In genomic region chr5:121949885-121950284, GRCh38 we compare ENCODE assay signal across 8 cellular contexts. TPM values are rescaled to one million over a fixed set of nuclear protein-coding genes. Genes with fewer than 3 reads are reported as not detected.
DNase-seq lines count a peak whose midpoint lies in the region; ATAC-seq and TF ChIP-seq lines count a peak whose summit lies in the region.

No MANE protein-coding gene starts in this region.

- POLR2A ChIA-PET in activated CD4-positive, alpha-beta memory T cell treated with anti-CD3 and anti-CD28 coated beads for 36 hours (lab: Charles Lee): no interaction called here
- POLR2A ChIA-PET in activated CD4-positive, alpha-beta memory T cell treated with anti-CD3 and anti-CD28 coated beads, Interleukin-2, amount 10 ng/mL, durations not matched to agents 7 days and 5 days (lab: Charles Lee): interaction anchor here (1.1 kb wide), 1 partner anchor 12 kb away, joined by 3 read pairs; the partner anchor contains the start of gene SRFBP1

- DNase-seq in activated CD4-positive, alpha-beta memory T cell treated with anti-CD3 and anti-CD28 coated beads for 36 hours: peak; percentile 9
- no peak for DNase-seq in activated CD4-positive, alpha-beta memory T cell treated with anti-CD3 and anti-CD28 coated beads, Interleukin-2, amount 10 ng/mL, durations not matched to agents 7 days and 5 days
- DNase-seq in H9 (peak; percentile 27), NCI-H2029 treated with DMSO at 0.1 percent for 48 hours (lab: John Stamatoyannopoulos, UW) (peak; percentile 41), hepatocyte (ENCODE audit: low spot score) (peak; percentile 73), thyroid gland (peak; percentile 8 to 24)
- no peak for DNase-seq in activated T-cell treated with anti-CD3 and anti-CD28 coated beads, Interleukin-2, amount 50 U/mL, for 4 hours

- H3K14ac ChIP-seq in H9 (ENCODE audit: insufficient read depth, low read length): no peak overlapping the region

- no peak for TF ChIP-seq POLR2A in thyroid gland (IDR thresholded peaks at IDR 0.05)

- H3K4me1 ChIP-seq in H9 (ENCODE audit: insufficient read depth, low read length) (no peaks in the 10 kb centered on the region), hepatocyte (ENCODE audit: insufficient read depth) (no peaks in the 10 kb centered on the region), thyroid gland (no peaks in the 10 kb centered on the region)

- no peaks in the 10 kb centered on the region for H3K36me3 ChIP-seq in hepatocyte (replicated peaks; ENCODE audit: insufficient read depth, low read depth)
- H3K36me3 ChIP-seq in thyroid gland: no peaks in the 10 kb centered on the region

- no peak overlapping the region for H2BK5ac ChIP-seq in H9 (ENCODE audit: insufficient read length, low read length)

- no peaks in the 10 kb centered on the region for H3K4me1 Mint-ChIP-seq in activated CD4-positive, alpha-beta memory T cell treated with anti-CD3 and anti-CD28 coated beads for 36 hours (ENCODE audit: low read depth)
- no peaks in the 10 kb centered on the region for H3K4me1 Mint-ChIP-seq in activated CD4-positive, alpha-beta memory T cell treated with anti-CD3 and anti-CD28 coated beads, Interleukin-2, amount 10 ng/mL, durations not matched to agents 7 days and 5 days
- H3K4me1 Mint-ChIP-seq in H9: no peaks in the 10 kb centered on the region
- no peaks in the 10 kb centered on the region for H3K4me1 Mint-ChIP-seq in activated T-cell treated with anti-CD3 and anti-CD28 coated beads, Interleukin-2, amount 50 U/mL, for 4 hours (ENCODE audit: low read depth)

- WGBS in H9 (ENCODE audit: extremely low coverage, insufficient read length, low lambda C conversion rate): no CpG with 5 or more reads among the region's 1 CpG
- 33% methylated on average over 1 of the region's 1 CpG for WGBS in hepatocyte (ENCODE audit: low lambda C conversion rate, missing lambda C conversion rate)
- WGBS in thyroid gland, 2 donors: 7 to 8% methylated on average over 1 of the region's 1 CpG

- H3K27ac ChIP-seq in H9 (ENCODE audit: insufficient read length, low read depth, low read length): no peak overlapping the region
- H3K27ac ChIP-seq in hepatocyte: no peak overlapping the region
- H3K27ac ChIP-seq in thyroid gland: no peak overlapping the region

- CTCF ChIA-PET in activated CD4-positive, alpha-beta memory T cell treated with anti-CD3 and anti-CD28 coated beads for 36 hours (lab: Charles Lee): interaction anchor here (1.2 to 1.9 kb wide), 3 partner anchors 10 to 14 kb away, joined by 5 to 15 read pairs (median 6); partner anchors contain the start of gene SRFBP1
- CTCF ChIA-PET in activated CD4-positive, alpha-beta memory T cell treated with anti-CD3 and anti-CD28 coated beads, Interleukin-2, amount 10 ng/mL, durations not matched to agents 7 days and 5 days (lab: Charles Lee): interaction anchor here (1.6 to 2.3 kb wide), 2 partner anchors 11 to 19 kb away, joined by 3 to 16 read pairs; partner anchors contain the start of gene SRFBP1

- no peak overlapping the region for H3K4ac ChIP-seq in H9 (ENCODE audit: low read depth, low read length)

- no peak overlapping the region for H4K5ac ChIP-seq in H9 (ENCODE audit: insufficient read length, low read depth, low read length)

- H3K27ac Mint-ChIP-seq in activated CD4-positive, alpha-beta memory T cell treated with anti-CD3 and anti-CD28 coated beads for 36 hours: no peak overlapping the region
- no peak overlapping the region for H3K27ac Mint-ChIP-seq in activated CD4-positive, alpha-beta memory T cell treated with anti-CD3 and anti-CD28 coated beads, Interleukin-2, amount 10 ng/mL, durations not matched to agents 7 days and 5 days
- no peak overlapping the region for H3K27ac Mint-ChIP-seq in H9

- H4K91ac ChIP-seq in H9 (ENCODE audit: insufficient read length, low read depth, low read length): no peak overlapping the region

- intact Hi-C loops in activated CD4-positive, alpha-beta memory T cell treated with anti-CD3 and anti-CD28 coated beads for 36 hours (cut with micrococcal nuclease): loop anchor here (2.0 kb wide), 1 partner anchor 1293 kb away; no protein-coding TSS in a partner anchor
- intact Hi-C loops in thyroid gland (cut with DNase I): loop anchor here (5.0 kb wide), 1 partner anchor 1293 kb away; no protein-coding TSS in a partner anchor

- H2BK20ac ChIP-seq in H9 (ENCODE audit: low read depth, low read length, poor library complexity, severe bottlenecking): no peak overlapping the region

- no peak overlapping the region for H3K56ac ChIP-seq in H9 (ENCODE audit: insufficient read length, low read depth, low read length)

- H3K36me3 Mint-ChIP-seq in activated CD4-positive, alpha-beta memory T cell treated with anti-CD3 and anti-CD28 coated beads for 36 hours: no peaks in the 10 kb centered on the region
- H3K36me3 Mint-ChIP-seq in activated CD4-positive, alpha-beta memory T cell treated with anti-CD3 and anti-CD28 coated beads, Interleukin-2, amount 10 ng/mL, durations not matched to agents 7 days and 5 days (ENCODE audit: low read depth): no peaks in the 10 kb centered on the region
- H3K36me3 Mint-ChIP-seq in H9 (ENCODE audit: insufficient read depth in 1 of 3, low read depth in 3 of 3): peaks cover 0 to 13% (median 0%) of the 10 kb centered on the region in 3 experiments; a peak in 2 of 7 replicates
- no peaks in the 10 kb centered on the region for H3K36me3 Mint-ChIP-seq in activated T-cell treated with anti-CD3 and anti-CD28 coated beads, Interleukin-2, amount 50 U/mL, for 4 hours (ENCODE audit: insufficient read depth)

- H3K23me2 ChIP-seq in H9 (ENCODE audit: insufficient read length, low read depth, low read length, poor library complexity, severe bottlenecking): no peaks in the 10 kb centered on the region

- H3K4me2 ChIP-seq in H9 (ENCODE audit: insufficient read depth, insufficient read length, low read length): no peak overlapping the region
- no peak overlapping the region for H3K4me2 ChIP-seq in hepatocyte

- H3K79me2 ChIP-seq in H9 (ENCODE audit: insufficient read depth, low read length) (no peaks in the 10 kb centered on the region), hepatocyte (no peaks in the 10 kb centered on the region)

- peaks cover 2% of the 10 kb centered on the region for H3K27me3 Mint-ChIP-seq in activated CD4-positive, alpha-beta memory T cell treated with anti-CD3 and anti-CD28 coated beads for 36 hours
- H3K27me3 Mint-ChIP-seq in activated CD4-positive, alpha-beta memory T cell treated with anti-CD3 and anti-CD28 coated beads, Interleukin-2, amount 10 ng/mL, durations not matched to agents 7 days and 5 days: no peaks in the 10 kb centered on the region
- no peaks in the 10 kb centered on the region for H3K27me3 Mint-ChIP-seq in H9 (ENCODE audit: low read depth)
- peaks cover 4% of the 10 kb centered on the region for H3K27me3 Mint-ChIP-seq in activated T-cell treated with anti-CD3 and anti-CD28 coated beads, Interleukin-2, amount 50 U/mL, for 4 hours (ENCODE audit: low read depth)

- no peak overlapping the region for H3K9ac ChIP-seq in H9 (ENCODE audit: extremely low read depth, insufficient read length, low read length)

- no peak overlapping the region for H4K8ac ChIP-seq in H9 (replicated peaks; ENCODE audit: insufficient read length, low read depth, low read length)

- H3K9me3 Mint-ChIP-seq in activated CD4-positive, alpha-beta memory T cell treated with anti-CD3 and anti-CD28 coated beads for 36 hours: no peaks in the 10 kb centered on the region
- no peaks in the 10 kb centered on the region for H3K9me3 Mint-ChIP-seq in activated CD4-positive, alpha-beta memory T cell treated with anti-CD3 and anti-CD28 coated beads, Interleukin-2, amount 10 ng/mL, durations not matched to agents 7 days and 5 days
- H3K9me3 Mint-ChIP-seq in H9: peaks cover 8 to 13% of the 10 kb centered on the region in 2 experiments; a peak in 3 of 5 replicates
- no peaks in the 10 kb centered on the region for H3K9me3 Mint-ChIP-seq in activated T-cell treated with anti-CD3 and anti-CD28 coated beads, Interleukin-2, amount 50 U/mL, for 4 hours

- H2BK12ac ChIP-seq in H9 (ENCODE audit: insufficient read length, low read depth, low read length): no peak overlapping the region

- H2AFZ ChIP-seq in H9 (ENCODE audit: low read length): no peak overlapping the region
- H2AFZ ChIP-seq in hepatocyte: no peak overlapping the region

- H3K4me3 ChIP-seq in WI38 (ENCODE audit: low read depth, low read length) (no peak overlapping the region), hepatocyte (no peak overlapping the region), thyroid gland (replicated peaks in 1 of 3) (no peak overlapping the region)

- H3K9me2 ChIP-seq in hepatocyte (replicated peaks; ENCODE audit: insufficient read depth): no peaks in the 10 kb centered on the region

- H3K23ac ChIP-seq in H9 (ENCODE audit: insufficient read length, low read depth, low read length): no peak overlapping the region

- no peak overlapping the region for H3T11ph ChIP-seq in H9 (ENCODE audit: low read length)

- H3K18ac ChIP-seq in H9 (ENCODE audit: insufficient read length, low read depth, low read length): no peak overlapping the region

- no peak overlapping the region for H2BK15ac ChIP-seq in H9 (ENCODE audit: low read depth, low read length)

- H3K79me1 ChIP-seq in H9 (ENCODE audit: insufficient read depth, low read depth, low read length, poor library complexity, severe bottlenecking): no peaks in the 10 kb centered on the region

- no peak overlapping the region for H2BK120ac ChIP-seq in H9 (ENCODE audit: low read depth, low read length, poor library complexity, severe bottlenecking)

- TF ChIP-seq CTCF in H9 (conservative IDR thresholded peaks at IDR 0.05) (peak; percentile 79), WI38 (IDR thresholded peaks at IDR 0.05; ENCODE audit: low read depth, low read length) (peak; percentile 29; the same call in 1 of the 2 replicates), hepatocyte (IDR thresholded peaks at IDR 0.05; ENCODE audit: poor library complexity) (peak; percentile 79), thyroid gland (IDR thresholded peaks at IDR 0.05) (peak in 3 of 6 experiments; percentile 61 to 67 (median 63))

- H4K20me1 ChIP-seq in H9 (ENCODE audit: control insufficient read depth, insufficient read depth, insufficient read length) (no peaks in the 10 kb centered on the region), hepatocyte (ENCODE audit: insufficient read depth, poor library complexity, severe bottlenecking) (no peaks in the 10 kb centered on the region)

- H3K4me3 Mint-ChIP-seq in activated CD4-positive, alpha-beta memory T cell treated with anti-CD3 and anti-CD28 coated beads for 36 hours: no peak overlapping the region
- H3K4me3 Mint-ChIP-seq in activated CD4-positive, alpha-beta memory T cell treated with anti-CD3 and anti-CD28 coated beads, Interleukin-2, amount 10 ng/mL, durations not matched to agents 7 days and 5 days: no peak overlapping the region
- no peak overlapping the region for H3K4me3 Mint-ChIP-seq in H9
- H3K4me3 Mint-ChIP-seq in activated T-cell treated with anti-CD3 and anti-CD28 coated beads, Interleukin-2, amount 50 U/mL, for 4 hours: no peak overlapping the region

- H3K27me3 ChIP-seq in H9 (ENCODE audit: insufficient read depth, low read length) (no peaks in the 10 kb centered on the region), hepatocyte (no peaks in the 10 kb centered on the region), thyroid gland (no peaks in the 10 kb centered on the region)

- H2AK5ac ChIP-seq in H9 (ENCODE audit: insufficient read length, low read length): no peak overlapping the region

- H3K9me3 ChIP-seq in H9 (ENCODE audit: control insufficient read depth, low read depth, low read length): no peaks in the 10 kb centered on the region
- H3K9me3 ChIP-seq in hepatocyte (ENCODE audit: low read depth): no peaks in the 10 kb centered on the region
- no peaks in the 10 kb centered on the region for H3K9me3 ChIP-seq in thyroid gland

- no peak for ATAC-seq in activated T-cell treated with anti-CD3 and anti-CD28 coated beads, Interleukin-2, amount 50 U/mL, for 4 hours

RNA-seq across cellular contexts. Expression of gene SRFBP1, which starts 11.9 kb away (rescaled TPM):
- total RNA-seq in activated CD4-positive, alpha-beta memory T cell treated with anti-CD3 and anti-CD28 coated beads for 36 hours: 10 to 100 TPM; 10.4 to 10.9 TPM
- total RNA-seq in activated CD4-positive, alpha-beta memory T cell treated with anti-CD3 and anti-CD28 coated beads, Interleukin-2, amount 10 ng/mL, durations not matched to agents 7 days and 5 days: 1 to 10 TPM; 7.2 to 7.5 TPM
- total RNA-seq in H9 (2021) (21.5 and 21.7 TPM in 2 replicates), hepatocyte (17.7 and 21.3 TPM in 2 replicates), thyroid gland (10 to 100 TPM; 13.3 to 23.8 (median 18.0) TPM)
- polyA plus RNA-seq in hepatocyte: 5.2 and 6.7 TPM in 2 replicates
- 10 to 100 TPM; 24.5 to 27.7 (median 26.5) TPM for total RNA-seq in activated T-cell treated with anti-CD3 and anti-CD28 coated beads, Interleukin-2, amount 50 U/mL, for 4 hours

Comparison
In these comparisons a context has a peak if more than half of its experiments do, and no peak if none do; other contexts are left out.
1. DNase-seq: peak in activated CD4-positive, alpha-beta memory T cell treated with anti-CD3 and anti-CD28 coated beads for 36 hours (single experiment), H9 (single experiment), NCI-H2029 treated with DMSO at 0.1 percent for 48 hours (single experiment), hepatocyte (single experiment) and thyroid gland (2 of 2); none in activated CD4-positive, alpha-beta memory T cell treated with anti-CD3 and anti-CD28 coated beads, Interleukin-2, amount 10 ng/mL, durations not matched to agents 7 days and 5 days (single experiment) and activated T-cell treated with anti-CD3 and anti-CD28 coated beads, Interleukin-2, amount 50 U/mL, for 4 hours (single experiment).